Comparison of ENCODE assay signal across 2 cellular contexts in genomic region chr14:96638041-96638855, GRCh38.
TF ChIP-seq lines count a peak whose summit lies in the region.

No MANE protein-coding gene starts in this region.

TF ChIP-seq in SK-N-SH, 30 proteins besides CTCF, POLR2A, EP300 and RAD21 (continued from another document):
- no peak for TF ChIP-seq NFIC (IDR thresholded peaks at IDR 0.05; ENCODE audit: borderline replicate concordance)
- no peak for TF ChIP-seq FOSL2 (IDR thresholded peaks at IDR 0.05; ENCODE audit: borderline replicate concordance, low read depth)
- no peak for TF ChIP-seq TEAD4 (IDR thresholded peaks at IDR 0.05; ENCODE audit: borderline replicate concordance, insufficient read depth)
- no peak for TF ChIP-seq USF1 (IDR thresholded peaks at IDR 0.05; ENCODE audit: borderline replicate concordance, low read depth)
- TF ChIP-seq MEF2A (IDR thresholded peaks at IDR 0.05; ENCODE audit: borderline replicate concordance, low read depth) = no peak
- TF ChIP-seq YY1 (IDR thresholded peaks at IDR 0.05; ENCODE audit: low read depth) = no peak
- TF ChIP-seq REST (IDR thresholded peaks at IDR 0.05; ENCODE audit: low read depth, low read length) = no peak

TF ChIP-seq in SK-N-SH treated with all-trans-retinoic acid at 6 μM for 48 hours, 23 proteins besides CTCF, POLR2A, EP300 and RAD21 (continued from another document):
- TF ChIP-seq PATZ1 (CRISPR knock-in tag; IDR thresholded peaks at IDR 0.05; ENCODE audit: borderline replicate concordance) (no peak), ESRRG (CRISPR knock-in tag; IDR thresholded peaks at IDR 0.05) (no peak), OSR1 (CRISPR knock-in tag; IDR thresholded peaks at IDR 0.05) (no peak), CREB5 (CRISPR knock-in tag; IDR thresholded peaks at IDR 0.05; ENCODE audit: low read depth) (no peak), PPARA (CRISPR knock-in tag; IDR thresholded peaks at IDR 0.05; ENCODE audit: borderline replicate concordance) (no peak), ARNTL (CRISPR knock-in tag; IDR thresholded peaks at IDR 0.05; ENCODE audit: borderline replicate concordance, low read depth) (no peak), TCF4 (CRISPR knock-in tag; IDR thresholded peaks at IDR 0.05; ENCODE audit: borderline replicate concordance) (no peak), SNAI2 (CRISPR knock-in tag; IDR thresholded peaks at IDR 0.05) (no peak), CSRNP3 (CRISPR knock-in tag; IDR thresholded peaks at IDR 0.05) (no peak), GLIS3 (CRISPR knock-in tag; IDR thresholded peaks at IDR 0.05) (no peak), TOX (CRISPR knock-in tag; IDR thresholded peaks at IDR 0.05; ENCODE audit: borderline replicate concordance) (no peak)
